In genomic region chr10:59245751-59246150, GRCh38 we compare ENCODE assay signal across 20 cellular contexts.
"Had no signal": no experiment of that assay in that cellular context is flagged by ENCODE, and none has a peak within 500 bp of the region (broad histone marks: within the 10 kb centered on the region; RNA-seq: fewer than 3 reads in every experiment).

No MANE protein-coding gene starts in this region.

- H3K4me1 ChIP-seq: body of pancreas, foreskin keratinocyte, spleen, thyroid gland had no signal

- H3K36me3 Mint-ChIP-seq: mesothelial cell of epicardium; natural killer cell treated with Interleukin-12 subunit alpha and Interleukin-12 subunit beta and Interleukin-15 and Interleukin-18, amount 100 ng/mL, for 72 hours; stimulated activated memory B cell treated with anti-CD40 and anti-IgM and Interleukin-4, amounts not matched to agents 10 μg/mL and 1 μg/mL and 100 μg/mL, for 72 hours had no signal

- H3K4me1 Mint-ChIP-seq: stimulated activated memory B cell treated with anti-CD40 and anti-IgM and Interleukin-4, amounts not matched to agents 10 μg/mL and 1 μg/mL and 100 μg/mL, for 72 hours had no signal

- H3K27me3 ChIP-seq: body of pancreas, foreskin keratinocyte, neutrophil, spleen, thyroid gland had no signal

- H3K27me3 Mint-ChIP-seq: natural killer cell treated with Interleukin-12 subunit alpha and Interleukin-12 subunit beta and Interleukin-15 and Interleukin-18, amount 100 ng/mL, for 72 hours; stimulated activated memory B cell treated with anti-CD40 and anti-IgM and Interleukin-4, amounts not matched to agents 10 μg/mL and 1 μg/mL and 100 μg/mL, for 72 hours had no signal

- H3K4me3 ChIP-seq: body of pancreas, lung, spleen, thyroid gland had no signal

- H3K36me3 ChIP-seq: neutrophil, spleen, thyroid gland had no signal

- DNase-seq: activated CD4-positive, alpha-beta T cell treated with anti-CD3 and anti-CD28 coated beads, Interleukin-2, amount 50 U/mL, for 1 hour; activated CD4-positive, CD25-positive, alpha-beta regulatory T cell treated with anti-CD3 and anti-CD28 coated beads, Interleukin-2, amount 50 U/mL, for 72 hours; activated CD8-positive, alpha-beta memory T cell treated with anti-CD3 and anti-CD28 coated beads, Interleukin-2, amount 50 U/mL, for 4 hours; activated naive CD4-positive, alpha-beta T cell treated with anti-CD3 and anti-CD28 coated beads for 36 hours; activated T-cell treated with anti-CD3 and anti-CD28 coated beads, Interleukin-2, amount 50 U/mL, for 4 hours; body of pancreas; caudate nucleus; foreskin keratinocyte; glutamatergic neuron; hippocampal formation; islet precursor cell; spleen; stimulated activated CD4-positive, alpha-beta T cell treated with anti-CD3 and anti-CD28 coated beads, Interleukin-4, amount 100 ng/mL, for 4 hours; thyroid gland had no signal

- H3K9me3 ChIP-seq: body of pancreas, neutrophil, spleen, thyroid gland had no signal

- H3K4me3 Mint-ChIP-seq: activated naive CD4-positive, alpha-beta T cell treated with anti-CD3 and anti-CD28 coated beads for 36 hours; activated T-cell treated with anti-CD3 and anti-CD28 coated beads, Interleukin-2, amount 50 U/mL, for 4 hours; mesothelial cell of epicardium; natural killer cell treated with Interleukin-12 subunit alpha and Interleukin-12 subunit beta and Interleukin-15 and Interleukin-18, amount 100 ng/mL, for 72 hours; stimulated activated memory B cell treated with anti-CD40 and anti-IgM and Interleukin-4, amounts not matched to agents 10 μg/mL and 1 μg/mL and 100 μg/mL, for 72 hours had no signal

- H3K27ac ChIP-seq: body of pancreas, foreskin keratinocyte, neutrophil, spleen, thyroid gland had no signal

- ATAC-seq: activated T-cell treated with anti-CD3 and anti-CD28 coated beads, Interleukin-2, amount 50 U/mL, for 4 hours; body of pancreas; foreskin keratinocyte; left lobe of liver; natural killer cell treated with Interleukin-12 subunit alpha and Interleukin-12 subunit beta and Interleukin-15 and Interleukin-18, amount 100 ng/mL, for 72 hours; stimulated activated memory B cell treated with anti-CD40 and anti-IgM and Interleukin-4, amounts not matched to agents 10 μg/mL and 1 μg/mL and 100 μg/mL, for 72 hours had no signal

- H3K27ac Mint-ChIP-seq: activated naive CD4-positive, alpha-beta T cell treated with anti-CD3 and anti-CD28 coated beads for 36 hours; mesothelial cell of epicardium; natural killer cell treated with Interleukin-12 subunit alpha and Interleukin-12 subunit beta and Interleukin-15 and Interleukin-18, amount 100 ng/mL, for 72 hours; stimulated activated memory B cell treated with anti-CD40 and anti-IgM and Interleukin-4, amounts not matched to agents 10 μg/mL and 1 μg/mL and 100 μg/mL, for 72 hours had no signal

- H3K9me3 Mint-ChIP-seq: activated naive CD4-positive, alpha-beta T cell treated with anti-CD3 and anti-CD28 coated beads for 36 hours; mesothelial cell of epicardium; natural killer cell treated with Interleukin-12 subunit alpha and Interleukin-12 subunit beta and Interleukin-15 and Interleukin-18, amount 100 ng/mL, for 72 hours; stimulated activated memory B cell treated with anti-CD40 and anti-IgM and Interleukin-4, amounts not matched to agents 10 μg/mL and 1 μg/mL and 100 μg/mL, for 72 hours had no signal
